Comparison of ENCODE assay signal across 9 cellular contexts in genomic region chr9:69759478-69760277, GRCh38. TPM values are rescaled to one million over a fixed set of nuclear protein-coding genes. Genes with fewer than 3 reads are reported as not detected.
DNase-seq lines count a peak whose midpoint lies in the region; ATAC-seq, FAIRE-seq and TF ChIP-seq lines count a peak whose summit lies in the region.
"Had no signal": no experiment of that assay in that cellular context is flagged by ENCODE, and none has a peak within 500 bp of the region (broad histone marks: within the 10 kb centered on the region; RNA-seq: fewer than 3 reads in every experiment).

Gene PTAR1, minus strand, starts transcription at chr9:69760011. Its CDS starts 73 bp downstream, at chr9:69759938.

- peak within 1 kb of the TSS; percentile 78 to 80 for H3K4me3 ChIP-seq in kidney (ENCODE audit: low read length in 2 of 2)

- no peak for FAIRE-seq in kidney (lab: Jason Lieb, UNC)
- FAIRE-seq: TTC549 had no signal

- peak; percentile 95 for DNase-seq in AG20443 (ENCODE audit: low spot score)
- peak; percentile 53 for DNase-seq in NCI-H446 treated with DMSO at 0.1 percent for 48 hours (lab: John Stamatoyannopoulos, UW)
- peak; percentile 85 for DNase-seq in activated CD4-positive, alpha-beta T cell treated with anti-CD3 and anti-CD28 coated beads for 1 hour
- DNase-seq in cerebellum (ENCODE audit: low spot score) = peak; percentile 88
- DNase-seq in kidney = peak; percentile 97
- peak; percentile 76 to 89 for DNase-seq in stimulated activated CD4-positive, alpha-beta T cell treated with anti-CD3 and anti-CD28 coated beads, Interleukin-15, amount 100 ng/mL, for 1 hour (ENCODE audit: low read depth in 1 of 2, low spot score in 1 of 2)

- H3K9me3 ChIP-seq in kidney (ENCODE audit: control insufficient read depth in 1 of 2, low read length in 2 of 2) = no peaks in the 10 kb centered on the region

- H3K27ac ChIP-seq in kidney (ENCODE audit: low read depth in 2 of 2, low read length in 2 of 2) = peak within 1 kb of the TSS; percentile 90 to 93

- intact Hi-C loops in kidney (cut with DNase I) = no loop called here

- peaks cover 8 to 20% of the 10 kb centered on the region in 2 donors for H3K4me1 ChIP-seq in kidney (ENCODE audit: control insufficient read depth in 1 of 2, insufficient read depth in 1 of 2, low read depth in 1 of 2, low read length in 2 of 2)

- no peaks in the 10 kb centered on the region for H3K36me3 ChIP-seq in kidney (ENCODE audit: control insufficient read depth in 1 of 2, insufficient read depth in 2 of 2, low read length in 2 of 2)

- peak; percentile 96 for TF ChIP-seq POLR2A in GM19099 (IDR thresholded peaks at IDR 0.05; ENCODE audit: extremely low read depth, insufficient read length, low read depth)

- ATAC-seq in HG03378 (IDR thresholded peaks at IDR 0.05; ENCODE audit: unreplicated experiment) = peak; percentile 72

- H3K9ac ChIP-seq in kidney (ENCODE audit: low read length in 2 of 2) = peak within 1 kb of the TSS; percentile 86 to 93

- no peak for TF ChIP-seq CTCF in kidney (IDR thresholded peaks at IDR 0.05; ENCODE audit: borderline replicate concordance, extremely low read depth, insufficient read depth)

RNA-seq across cellular contexts. Expression of gene PTAR1, which starts in this region (rescaled TPM):
- 110 TPM for total RNA-seq in cerebellum
- total RNA-seq in kidney = 61.4 TPM
- 7.7 TPM for polyA plus RNA-seq in kidney (ENCODE audit: insufficient read depth, low read depth, low replicate concordance)

Comparison
In these comparisons a context has a peak if more than half of its experiments do, and no peak if none do; other contexts are left out.
1. Peak in every context shown above with its lines: DNase-seq, ATAC-seq, H3K4me3 ChIP-seq and H3K27ac ChIP-seq.